In genomic region chr17:1126327-1126726, GRCh38 we compare ENCODE assay signal across 10 cellular contexts.
"Had no signal": no experiment of that assay in that cellular context is flagged by ENCODE, and none has a peak within 500 bp of the region (broad histone marks: within the 10 kb centered on the region; RNA-seq: fewer than 3 reads in every experiment).

No MANE protein-coding gene starts in this region.

- H3K9ac ChIP-seq: parathyroid adenoma had no signal

- FAIRE-seq: keratinocyte had no signal

- H2AFZ ChIP-seq: parathyroid adenoma had no signal

- H3K79me2 ChIP-seq: parathyroid adenoma had no signal

- H3K27ac ChIP-seq: parathyroid adenoma had no signal

- ATAC-seq: activated CD8-positive, alpha-beta T cell treated with anti-CD3 and anti-CD28 coated beads, Interleukin-2, amount 10 ng/mL, durations not matched to agents 7 days and 5 days; effector memory CD8-positive, alpha-beta T cell; left ventricle myocardium superior; stimulated activated naive CD8-positive, alpha-beta T cell treated with anti-CD3 and anti-CD28 coated beads, Interleukin-15, Interleukin-2, amounts not matched to agents 100 U/mL and 50 U/mL, for 24 hours had no signal

- DNase-seq: activated CD4-positive, alpha-beta T cell treated with anti-CD3 and anti-CD28 coated beads, Interleukin-2, amount 10 ng/mL, durations not matched to agents 7 days and 5 days; activated CD8-positive, alpha-beta T cell treated with anti-CD3 and anti-CD28 coated beads, Interleukin-2, amount 10 ng/mL, durations not matched to agents 7 days and 5 days; activated naive CD4-positive, alpha-beta T cell treated with Interleukin-2 at 50 U/mL for 16 hours; activated T-cell treated with anti-CD3 and anti-CD28 coated beads, Interleukin-2, amount 50 U/mL, for 24 hours; effector memory CD8-positive, alpha-beta T cell; foreskin melanocyte; left ventricle myocardium superior; stimulated activated naive CD8-positive, alpha-beta T cell treated with anti-CD3 and anti-CD28 coated beads, Interleukin-15, Interleukin-2, amounts not matched to agents 100 U/mL and 50 U/mL, for 24 hours had no signal

- H3K4me1 ChIP-seq: parathyroid adenoma had no signal
